1 cellular context compared by ENCODE assay signal in the genomic region with DNA sequence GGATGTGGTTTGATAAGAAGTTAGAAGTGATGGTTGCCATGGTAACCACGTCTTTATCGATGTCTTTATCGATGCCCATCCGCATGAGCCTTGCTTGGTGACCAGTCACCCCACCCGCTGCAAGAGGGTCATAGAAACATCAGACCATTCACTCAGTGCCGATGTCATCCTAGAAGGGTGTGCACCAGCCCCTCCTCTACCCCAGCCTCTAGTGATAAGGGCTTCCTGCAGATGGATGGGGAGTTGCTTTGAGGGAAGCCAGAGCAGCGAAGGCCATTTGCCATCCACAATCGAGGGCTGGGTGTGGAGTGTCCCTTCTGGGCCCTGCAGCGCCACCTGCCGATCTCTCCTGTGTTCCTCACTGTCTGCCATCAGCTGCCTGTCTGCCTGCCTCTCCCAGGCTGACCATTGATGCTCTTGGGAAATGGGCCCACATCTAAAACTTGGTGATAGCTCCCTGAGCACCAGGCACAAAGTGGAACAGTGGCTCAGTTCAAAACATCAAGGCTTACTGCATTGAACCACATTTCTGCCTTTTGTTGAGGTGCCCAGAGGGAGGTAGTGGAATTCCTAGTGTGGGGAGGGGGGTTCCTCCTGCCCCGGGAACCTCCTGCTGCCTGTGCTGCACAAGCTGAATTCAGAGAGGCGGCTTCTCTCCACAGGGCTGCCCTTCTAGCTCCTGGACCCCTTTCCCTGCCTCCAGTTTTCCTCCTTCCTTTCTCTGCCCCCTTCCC.
TF ChIP-seq lines count a peak whose summit lies in the region.

No MANE protein-coding gene starts in this region.

TF ChIP-seq in HepG2, 621 proteins besides CTCF, POLR2A, EP300 and RAD21 (continued from another document and continues in another):
- TF ChIP-seq, protein P1, sequence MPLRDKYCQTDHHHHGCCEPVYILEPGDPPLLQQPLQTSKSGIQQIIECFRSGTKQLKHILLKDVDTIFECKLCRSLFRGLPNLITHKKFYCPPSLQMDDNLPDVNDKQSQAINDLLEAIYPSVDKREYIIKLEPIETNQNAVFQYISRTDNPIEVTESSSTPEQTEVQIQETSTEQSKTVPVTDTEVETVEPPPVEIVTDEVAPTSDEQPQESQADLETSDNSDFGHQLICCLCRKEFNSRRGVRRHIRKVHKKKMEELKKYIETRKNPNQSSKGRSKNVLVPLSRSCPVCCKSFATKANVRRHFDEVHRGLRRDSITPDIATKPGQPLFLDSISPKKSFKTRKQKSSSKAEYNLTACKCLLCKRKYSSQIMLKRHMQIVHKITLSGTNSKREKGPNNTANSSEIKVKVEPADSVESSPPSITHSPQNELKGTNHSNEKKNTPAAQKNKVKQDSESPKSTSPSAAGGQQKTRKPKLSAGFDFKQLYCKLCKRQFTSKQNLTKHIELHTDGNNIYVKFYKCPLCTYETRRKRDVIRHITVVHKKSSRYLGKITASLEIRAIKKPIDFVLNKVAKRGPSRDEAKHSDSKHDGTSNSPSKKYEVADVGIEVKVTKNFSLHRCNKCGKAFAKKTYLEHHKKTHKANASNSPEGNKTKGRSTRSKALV (CRISPR knock-in tag; IDR thresholded peaks at IDR 0.05): no peak
- TF ChIP-seq NBN (conservative IDR thresholded peaks at IDR 0.05) (no peak), NONO (IDR thresholded peaks at IDR 0.05) (no peak), NONO (CRISPR knock-in tag; conservative IDR thresholded peaks at IDR 0.05) (no peak), MLLT10 (CRISPR knock-in tag; IDR thresholded peaks at IDR 0.05) (no peak), KDM5A (IDR thresholded peaks at IDR 0.05; ENCODE audit: borderline replicate concordance, low read length) (no peak), GFI1 (CRISPR knock-in tag; IDR thresholded peaks at IDR 0.05; ENCODE audit: borderline replicate concordance) (no peak), PCBP1 (IDR thresholded peaks at IDR 0.05; ENCODE audit: borderline replicate concordance, low read depth, low read length) (no peak), RXRA (CRISPR knock-in tag; IDR thresholded peaks at IDR 0.05) (no peak), ZBTB7B (CRISPR knock-in tag; IDR thresholded peaks at IDR 0.05) (no peak), ZNF496 (CRISPR knock-in tag; IDR thresholded peaks at IDR 0.05; ENCODE audit: insufficient replicate concordance) (no peak), SAFB2 (CRISPR knock-in tag; IDR thresholded peaks at IDR 0.05; ENCODE audit: borderline replicate concordance, low read depth) (0 out of 2 replicates have a peak, but pooled peaks have one; percentile 32), ZNF773 (CRISPR knock-in tag; IDR thresholded peaks at IDR 0.05; ENCODE audit: borderline replicate concordance) (no peak), GABPA (IDR thresholded peaks at IDR 0.05; ENCODE audit: low read depth, low read length) (no peak), GABPA (CRISPR knock-in tag; IDR thresholded peaks at IDR 0.05; ENCODE audit: low read depth) (no peak), ELF1 (CRISPR knock-in tag; IDR thresholded peaks at IDR 0.05) (no peak), PAWR (CRISPR knock-in tag; IDR thresholded peaks at IDR 0.05; ENCODE audit: borderline replicate concordance) (no peak), ELF4 (CRISPR knock-in tag; IDR thresholded peaks at IDR 0.05; ENCODE audit: borderline replicate concordance) (no peak), KAT2B (IDR thresholded peaks at IDR 0.05; ENCODE audit: borderline replicate concordance, low read depth, low read length) (no peak), ZSCAN20 (CRISPR knock-in tag; IDR thresholded peaks at IDR 0.05; ENCODE audit: borderline replicate concordance) (no peak), KDM2A (CRISPR knock-in tag; IDR thresholded peaks at IDR 0.05; ENCODE audit: borderline replicate concordance, low read depth) (no peak), ZNF33A (CRISPR knock-in tag; IDR thresholded peaks at IDR 0.05; ENCODE audit: borderline replicate concordance) (no peak), NFKBIZ (CRISPR knock-in tag; IDR thresholded peaks at IDR 0.05) (no peak), CENPX (CRISPR knock-in tag; IDR thresholded peaks at IDR 0.05) (no peak), ZFP41 (CRISPR knock-in tag; IDR thresholded peaks at IDR 0.05; ENCODE audit: borderline replicate concordance) (no peak), CBX1 (IDR thresholded peaks at IDR 0.05; ENCODE audit: low read depth) (no peak), ZNF850 (CRISPR knock-in tag; conservative IDR thresholded peaks at IDR 0.05) (no peak), KDM1A (CRISPR knock-in tag; IDR thresholded peaks at IDR 0.05) (no peak), SIN3B (IDR thresholded peaks at IDR 0.05; ENCODE audit: low read length) (no peak), ZNF724P (CRISPR knock-in tag; IDR thresholded peaks at IDR 0.05; ENCODE audit: borderline replicate concordance) (no peak), ZNF749 (CRISPR knock-in tag; IDR thresholded peaks at IDR 0.05; ENCODE audit: borderline replicate concordance) (no peak)
- TF ChIP-seq, protein P2, sequence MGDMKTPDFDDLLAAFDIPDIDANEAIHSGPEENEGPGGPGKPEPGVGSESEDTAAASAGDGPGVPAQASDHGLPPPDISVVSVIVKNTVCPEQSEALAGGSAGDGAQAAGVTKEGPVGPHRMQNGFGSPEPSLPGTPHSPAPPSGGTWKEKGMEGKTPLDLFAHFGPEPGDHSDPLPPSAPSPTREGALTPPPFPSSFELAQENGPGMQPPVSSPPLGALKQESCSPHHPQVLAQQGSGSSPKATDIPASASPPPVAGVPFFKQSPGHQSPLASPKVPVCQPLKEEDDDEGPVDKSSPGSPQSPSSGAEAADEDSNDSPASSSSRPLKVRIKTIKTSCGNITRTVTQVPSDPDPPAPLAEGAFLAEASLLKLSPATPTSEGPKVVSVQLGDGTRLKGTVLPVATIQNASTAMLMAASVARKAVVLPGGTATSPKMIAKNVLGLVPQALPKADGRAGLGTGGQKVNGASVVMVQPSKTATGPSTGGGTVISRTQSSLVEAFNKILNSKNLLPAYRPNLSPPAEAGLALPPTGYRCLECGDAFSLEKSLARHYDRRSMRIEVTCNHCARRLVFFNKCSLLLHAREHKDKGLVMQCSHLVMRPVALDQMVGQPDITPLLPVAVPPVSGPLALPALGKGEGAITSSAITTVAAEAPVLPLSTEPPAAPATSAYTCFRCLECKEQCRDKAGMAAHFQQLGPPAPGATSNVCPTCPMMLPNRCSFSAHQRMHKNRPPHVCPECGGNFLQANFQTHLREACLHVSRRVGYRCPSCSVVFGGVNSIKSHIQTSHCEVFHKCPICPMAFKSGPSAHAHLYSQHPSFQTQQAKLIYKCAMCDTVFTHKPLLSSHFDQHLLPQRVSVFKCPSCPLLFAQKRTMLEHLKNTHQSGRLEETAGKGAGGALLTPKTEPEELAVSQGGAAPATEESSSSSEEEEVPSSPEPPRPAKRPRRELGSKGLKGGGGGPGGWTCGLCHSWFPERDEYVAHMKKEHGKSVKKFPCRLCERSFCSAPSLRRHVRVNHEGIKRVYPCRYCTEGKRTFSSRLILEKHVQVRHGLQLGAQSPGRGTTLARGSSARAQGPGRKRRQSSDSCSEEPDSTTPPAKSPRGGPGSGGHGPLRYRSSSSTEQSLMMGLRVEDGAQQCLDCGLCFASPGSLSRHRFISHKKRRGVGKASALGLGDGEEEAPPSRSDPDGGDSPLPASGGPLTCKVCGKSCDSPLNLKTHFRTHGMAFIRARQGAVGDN (CRISPR knock-in tag; IDR thresholded peaks at IDR 0.05): 0 out of 2 replicates have a peak, but pooled peaks have one; percentile 21
- TF ChIP-seq, protein P3, sequence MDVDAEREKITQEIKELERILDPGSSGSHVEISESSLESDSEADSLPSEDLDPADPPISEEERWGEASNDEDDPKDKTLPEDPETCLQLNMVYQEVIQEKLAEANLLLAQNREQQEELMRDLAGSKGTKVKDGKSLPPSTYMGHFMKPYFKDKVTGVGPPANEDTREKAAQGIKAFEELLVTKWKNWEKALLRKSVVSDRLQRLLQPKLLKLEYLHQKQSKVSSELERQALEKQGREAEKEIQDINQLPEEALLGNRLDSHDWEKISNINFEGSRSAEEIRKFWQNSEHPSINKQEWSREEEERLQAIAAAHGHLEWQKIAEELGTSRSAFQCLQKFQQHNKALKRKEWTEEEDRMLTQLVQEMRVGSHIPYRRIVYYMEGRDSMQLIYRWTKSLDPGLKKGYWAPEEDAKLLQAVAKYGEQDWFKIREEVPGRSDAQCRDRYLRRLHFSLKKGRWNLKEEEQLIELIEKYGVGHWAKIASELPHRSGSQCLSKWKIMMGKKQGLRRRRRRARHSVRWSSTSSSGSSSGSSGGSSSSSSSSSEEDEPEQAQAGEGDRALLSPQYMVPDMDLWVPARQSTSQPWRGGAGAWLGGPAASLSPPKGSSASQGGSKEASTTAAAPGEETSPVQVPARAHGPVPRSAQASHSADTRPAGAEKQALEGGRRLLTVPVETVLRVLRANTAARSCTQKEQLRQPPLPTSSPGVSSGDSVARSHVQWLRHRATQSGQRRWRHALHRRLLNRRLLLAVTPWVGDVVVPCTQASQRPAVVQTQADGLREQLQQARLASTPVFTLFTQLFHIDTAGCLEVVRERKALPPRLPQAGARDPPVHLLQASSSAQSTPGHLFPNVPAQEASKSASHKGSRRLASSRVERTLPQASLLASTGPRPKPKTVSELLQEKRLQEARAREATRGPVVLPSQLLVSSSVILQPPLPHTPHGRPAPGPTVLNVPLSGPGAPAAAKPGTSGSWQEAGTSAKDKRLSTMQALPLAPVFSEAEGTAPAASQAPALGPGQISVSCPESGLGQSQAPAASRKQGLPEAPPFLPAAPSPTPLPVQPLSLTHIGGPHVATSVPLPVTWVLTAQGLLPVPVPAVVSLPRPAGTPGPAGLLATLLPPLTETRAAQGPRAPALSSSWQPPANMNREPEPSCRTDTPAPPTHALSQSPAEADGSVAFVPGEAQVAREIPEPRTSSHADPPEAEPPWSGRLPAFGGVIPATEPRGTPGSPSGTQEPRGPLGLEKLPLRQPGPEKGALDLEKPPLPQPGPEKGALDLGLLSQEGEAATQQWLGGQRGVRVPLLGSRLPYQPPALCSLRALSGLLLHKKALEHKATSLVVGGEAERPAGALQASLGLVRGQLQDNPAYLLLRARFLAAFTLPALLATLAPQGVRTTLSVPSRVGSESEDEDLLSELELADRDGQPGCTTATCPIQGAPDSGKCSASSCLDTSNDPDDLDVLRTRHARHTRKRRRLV (CRISPR knock-in tag; IDR thresholded peaks at IDR 0.05): no peak
- TF ChIP-seq, protein P4, sequence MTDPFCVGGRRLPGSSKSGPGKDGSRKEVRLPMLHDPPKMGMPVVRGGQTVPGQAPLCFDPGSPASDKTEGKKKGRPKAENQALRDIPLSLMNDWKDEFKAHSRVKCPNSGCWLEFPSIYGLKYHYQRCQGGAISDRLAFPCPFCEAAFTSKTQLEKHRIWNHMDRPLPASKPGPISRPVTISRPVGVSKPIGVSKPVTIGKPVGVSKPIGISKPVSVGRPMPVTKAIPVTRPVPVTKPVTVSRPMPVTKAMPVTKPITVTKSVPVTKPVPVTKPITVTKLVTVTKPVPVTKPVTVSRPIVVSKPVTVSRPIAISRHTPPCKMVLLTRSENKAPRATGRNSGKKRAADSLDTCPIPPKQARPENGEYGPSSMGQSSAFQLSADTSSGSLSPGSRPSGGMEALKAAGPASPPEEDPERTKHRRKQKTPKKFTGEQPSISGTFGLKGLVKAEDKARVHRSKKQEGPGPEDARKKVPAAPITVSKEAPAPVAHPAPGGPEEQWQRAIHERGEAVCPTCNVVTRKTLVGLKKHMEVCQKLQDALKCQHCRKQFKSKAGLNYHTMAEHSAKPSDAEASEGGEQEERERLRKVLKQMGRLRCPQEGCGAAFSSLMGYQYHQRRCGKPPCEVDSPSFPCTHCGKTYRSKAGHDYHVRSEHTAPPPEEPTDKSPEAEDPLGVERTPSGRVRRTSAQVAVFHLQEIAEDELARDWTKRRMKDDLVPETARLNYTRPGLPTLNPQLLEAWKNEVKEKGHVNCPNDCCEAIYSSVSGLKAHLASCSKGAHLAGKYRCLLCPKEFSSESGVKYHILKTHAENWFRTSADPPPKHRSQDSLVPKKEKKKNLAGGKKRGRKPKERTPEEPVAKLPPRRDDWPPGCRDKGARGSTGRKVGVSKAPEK (CRISPR knock-in tag; IDR thresholded peaks at IDR 0.05; ENCODE audit: borderline replicate concordance): no peak
- TF ChIP-seq, protein P5, sequence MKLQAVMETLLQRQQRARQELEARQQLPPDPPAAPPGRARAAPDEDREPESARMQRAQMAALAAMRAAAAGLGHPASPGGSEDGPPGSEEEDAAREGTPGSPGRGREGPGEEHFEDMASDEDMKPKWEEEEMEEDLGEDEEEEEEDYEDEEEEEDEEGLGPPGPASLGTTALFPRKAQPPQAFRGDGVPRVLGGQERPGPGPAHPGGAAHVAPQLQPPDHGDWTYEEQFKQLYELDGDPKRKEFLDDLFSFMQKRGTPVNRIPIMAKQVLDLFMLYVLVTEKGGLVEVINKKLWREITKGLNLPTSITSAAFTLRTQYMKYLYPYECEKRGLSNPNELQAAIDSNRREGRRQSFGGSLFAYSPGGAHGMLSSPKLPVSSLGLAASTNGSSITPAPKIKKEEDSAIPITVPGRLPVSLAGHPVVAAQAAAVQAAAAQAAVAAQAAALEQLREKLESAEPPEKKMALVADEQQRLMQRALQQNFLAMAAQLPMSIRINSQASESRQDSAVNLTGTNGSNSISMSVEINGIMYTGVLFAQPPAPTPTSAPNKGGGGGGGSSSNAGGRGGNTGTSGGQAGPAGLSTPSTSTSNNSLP (IDR thresholded peaks at IDR 0.05; ENCODE audit: low read depth, low read length): no peak
- TF ChIP-seq, protein P6, sequence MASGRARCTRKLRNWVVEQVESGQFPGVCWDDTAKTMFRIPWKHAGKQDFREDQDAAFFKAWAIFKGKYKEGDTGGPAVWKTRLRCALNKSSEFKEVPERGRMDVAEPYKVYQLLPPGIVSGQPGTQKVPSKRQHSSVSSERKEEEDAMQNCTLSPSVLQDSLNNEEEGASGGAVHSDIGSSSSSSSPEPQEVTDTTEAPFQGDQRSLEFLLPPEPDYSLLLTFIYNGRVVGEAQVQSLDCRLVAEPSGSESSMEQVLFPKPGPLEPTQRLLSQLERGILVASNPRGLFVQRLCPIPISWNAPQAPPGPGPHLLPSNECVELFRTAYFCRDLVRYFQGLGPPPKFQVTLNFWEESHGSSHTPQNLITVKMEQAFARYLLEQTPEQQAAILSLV (CRISPR knock-in tag; IDR thresholded peaks at IDR 0.05; ENCODE audit: borderline replicate concordance): 0 out of 2 replicates have a peak, but pooled peaks have one; percentile 37
- TF ChIP-seq, protein P7, sequence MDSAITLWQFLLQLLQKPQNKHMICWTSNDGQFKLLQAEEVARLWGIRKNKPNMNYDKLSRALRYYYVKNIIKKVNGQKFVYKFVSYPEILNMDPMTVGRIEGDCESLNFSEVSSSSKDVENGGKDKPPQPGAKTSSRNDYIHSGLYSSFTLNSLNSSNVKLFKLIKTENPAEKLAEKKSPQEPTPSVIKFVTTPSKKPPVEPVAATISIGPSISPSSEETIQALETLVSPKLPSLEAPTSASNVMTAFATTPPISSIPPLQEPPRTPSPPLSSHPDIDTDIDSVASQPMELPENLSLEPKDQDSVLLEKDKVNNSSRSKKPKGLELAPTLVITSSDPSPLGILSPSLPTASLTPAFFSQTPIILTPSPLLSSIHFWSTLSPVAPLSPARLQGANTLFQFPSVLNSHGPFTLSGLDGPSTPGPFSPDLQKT (CRISPR knock-in tag; IDR thresholded peaks at IDR 0.05; ENCODE audit: borderline replicate concordance): no peak
- TF ChIP-seq, protein P8, sequence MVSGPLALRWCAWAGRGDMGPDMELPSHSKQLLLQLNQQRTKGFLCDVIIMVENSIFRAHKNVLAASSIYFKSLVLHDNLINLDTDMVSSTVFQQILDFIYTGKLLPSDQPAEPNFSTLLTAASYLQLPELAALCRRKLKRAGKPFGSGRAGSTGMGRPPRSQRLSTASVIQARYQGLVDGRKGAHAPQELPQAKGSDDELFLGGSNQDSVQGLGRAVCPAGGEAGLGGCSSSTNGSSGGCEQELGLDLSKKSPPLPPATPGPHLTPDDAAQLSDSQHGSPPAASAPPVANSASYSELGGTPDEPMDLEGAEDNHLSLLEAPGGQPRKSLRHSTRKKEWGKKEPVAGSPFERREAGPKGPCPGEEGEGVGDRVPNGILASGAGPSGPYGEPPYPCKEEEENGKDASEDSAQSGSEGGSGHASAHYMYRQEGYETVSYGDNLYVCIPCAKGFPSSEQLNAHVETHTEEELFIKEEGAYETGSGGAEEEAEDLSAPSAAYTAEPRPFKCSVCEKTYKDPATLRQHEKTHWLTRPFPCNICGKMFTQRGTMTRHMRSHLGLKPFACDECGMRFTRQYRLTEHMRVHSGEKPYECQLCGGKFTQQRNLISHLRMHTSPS (CRISPR knock-in tag; IDR thresholded peaks at IDR 0.05; ENCODE audit: low read depth): no peak
